24 cellular contexts compared by ENCODE assay signal in the genomic region with DNA sequence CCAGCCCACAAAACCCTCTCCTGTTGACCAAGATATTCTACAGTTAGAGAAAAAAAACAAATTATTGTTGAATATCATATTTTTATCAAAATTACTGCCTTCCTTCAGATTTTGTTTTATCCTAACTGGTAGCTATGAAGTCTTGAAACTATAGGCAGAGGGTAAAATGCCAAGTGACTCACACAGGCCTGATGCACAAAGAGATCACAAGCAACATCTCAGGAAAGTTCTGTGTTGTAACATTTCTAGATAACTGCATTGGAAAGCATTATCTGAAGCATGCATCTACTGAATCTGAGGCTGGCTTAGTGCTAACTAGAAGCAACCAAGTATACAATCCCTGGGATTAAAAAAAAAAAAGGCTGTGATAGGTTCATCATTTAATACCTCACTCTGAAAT.
DNase-seq lines count a peak whose midpoint lies in the region; ATAC-seq, FAIRE-seq and TF ChIP-seq lines count a peak whose summit lies in the region.
"Had no signal": no experiment of that assay in that cellular context is flagged by ENCODE, and none has a peak within 500 bp of the region (broad histone marks: within the 10 kb centered on the region; RNA-seq: fewer than 3 reads in every experiment).

No MANE protein-coding gene starts in this region.

- H3F3A ChIP-seq in PC-3 (ENCODE audit: low read length, unreplicated experiment) (no peaks in the 10 kb centered on the region), smooth muscle cell (ENCODE audit: low read depth) (no peaks in the 10 kb centered on the region)

- BruUV-seq in PC-3 (replicated peaks; lab: Mats Ljungman, UMichigan) = no TSS peak

- CTCF ChIA-PET in PC-3 (lab: Charles Lee) = no interaction called here

- no peak for TF ChIP-seq CTCF in PC-3 (conservative IDR thresholded peaks at IDR 0.05; ENCODE audit: low read depth, low read length)
- TF ChIP-seq CTCF in bronchial epithelial cell (IDR thresholded peaks at IDR 0.05; ENCODE audit: insufficient read depth, low read length, severe bottlenecking) = no peak
- no peak for TF ChIP-seq CTCF in osteoblast (IDR thresholded peaks at IDR 0.05; ENCODE audit: extremely low read depth, low read depth, low read length)
- TF ChIP-seq CTCF in smooth muscle cell (IDR thresholded peaks at IDR 0.05; ENCODE audit: borderline replicate concordance, insufficient read depth, poor library complexity, severe bottlenecking) = no peak
- no peak for TF ChIP-seq CTCF in uterus (IDR thresholded peaks at IDR 0.05)

- DNase-seq in PC-3 (no peak), bronchial epithelial cell (ENCODE audit: low read depth) (peak; percentile 3), foreskin melanocyte (peak; percentile 50), osteoblast (ENCODE audit: insufficient read length, low spot score, missing footprints) (peak; percentile 44), DMS79 treated with DMSO at 0.1 percent for 48 hours (lab: John Stamatoyannopoulos, UW) (no peak), smooth muscle cell (lab: John Stamatoyannopoulos, UW; ENCODE audit: unreplicated experiment) (no peak), uterus (no peak)
- DNase-seq: 8988T; ACHN; BE2C; C1 segment of cervical spinal cord; CD4-positive, alpha-beta memory T cell; CD4-positive, CD25-positive, alpha-beta regulatory T cell; CD8-positive, alpha-beta memory T cell; COR-L47; DMS 273 treated with DMSO at 0.1 percent for 48 hours; DMS153; DMS53; DMS79; GF-D8 had no signal

- no peak for TF ChIP-seq POLR2A in uterus (IDR thresholded peaks at IDR 0.05)

- H3K27ac ChIP-seq in PC-3 (ENCODE audit: low read length) = no peak overlapping the region
- H3K27ac ChIP-seq in osteoblast (ENCODE audit: low read depth, low read length) = no peak overlapping the region
- no peak overlapping the region for H3K27ac ChIP-seq in smooth muscle cell (ENCODE audit: low read depth)
- no peak overlapping the region for H3K27ac ChIP-seq in uterus
- H3K27ac ChIP-seq: BLaER1 had no signal

- H3K9me3 ChIP-seq in PC-3 (ENCODE audit: low read length) = no peaks in the 10 kb centered on the region
- H3K9me3 ChIP-seq in osteoblast (ENCODE audit: low read depth, low read length) = no peaks in the 10 kb centered on the region
- H3K9me3 ChIP-seq in smooth muscle cell (replicated peaks; ENCODE audit: low read depth) = no peaks in the 10 kb centered on the region
- no peaks in the 10 kb centered on the region for H3K9me3 ChIP-seq in uterus
- H3K9me3 ChIP-seq: BE2C, BLaER1 had no signal

- H3K27me3 ChIP-seq in PC-3 (ENCODE audit: low read length) = no peaks in the 10 kb centered on the region
- no peaks in the 10 kb centered on the region for H3K27me3 ChIP-seq in bronchial epithelial cell (ENCODE audit: control insufficient read depth, insufficient read depth, low read length)
- H3K27me3 ChIP-seq in osteoblast (ENCODE audit: insufficient read depth, low read length) = no peaks in the 10 kb centered on the region
- peaks cover 5% of the 10 kb centered on the region for H3K27me3 ChIP-seq in smooth muscle cell (ENCODE audit: low read depth)
- no peaks in the 10 kb centered on the region for H3K27me3 ChIP-seq in uterus
- H3K27me3 ChIP-seq: BE2C, BLaER1 had no signal

- peaks cover 4% of the 10 kb centered on the region; the same call in 1 of the 2 replicates for H3K4me1 ChIP-seq in PC-3 (ENCODE audit: insufficient read depth, low read length)
- H3K4me1 ChIP-seq in osteoblast (ENCODE audit: insufficient read depth, low read length) = no peaks in the 10 kb centered on the region
- peaks cover 4% of the 10 kb centered on the region for H3K4me1 ChIP-seq in smooth muscle cell (ENCODE audit: low read depth)
- H3K4me1 ChIP-seq in uterus = no peaks in the 10 kb centered on the region
- H3K4me1 ChIP-seq: BLaER1 had no signal

- no peaks in the 10 kb centered on the region for H3K9me2 ChIP-seq in PC-3 (replicated peaks; ENCODE audit: low read length)

- intact Hi-C loops in PC-3 (cut with micrococcal nuclease) (no loop called here), uterus (cut with DNase I; ENCODE audit: low total_unique reads) (no loop called here)

- H3K4me3 ChIP-seq in PC-3 (ENCODE audit: low read length) = no peak overlapping the region
- no peak overlapping the region for H3K4me3 ChIP-seq in bronchial epithelial cell (ENCODE audit: low read depth, low read length)
- H3K4me3 ChIP-seq in osteoblast (ENCODE audit: insufficient read depth, low read length) = no peak overlapping the region
- H3K4me3 ChIP-seq in smooth muscle cell = no peak overlapping the region
- no peak overlapping the region for H3K4me3 ChIP-seq in uterus
- H3K4me3 ChIP-seq: BLaER1 had no signal

- H4K20me1 ChIP-seq in PC-3 (ENCODE audit: low read length) (no peaks in the 10 kb centered on the region), osteoblast (ENCODE audit: insufficient read depth, low read length) (no peaks in the 10 kb centered on the region), smooth muscle cell (ENCODE audit: low read depth) (no peaks in the 10 kb centered on the region)
- H4K20me1 ChIP-seq: BLaER1 had no signal

- H3K9ac ChIP-seq in PC-3 (ENCODE audit: low read length) = no peak overlapping the region
- no peak overlapping the region for H3K9ac ChIP-seq in smooth muscle cell (ENCODE audit: low read depth)
- H3K9ac ChIP-seq: BLaER1 had no signal

- no peak for FAIRE-seq in bronchial epithelial cell (lab: Jason Lieb, UNC)
- FAIRE-seq: A204.1, G401.6, GM12891 had no signal

- no peak overlapping the region for H2AFZ ChIP-seq in PC-3 (ENCODE audit: low read length)
- H2AFZ ChIP-seq in osteoblast (ENCODE audit: low read length) = no peak overlapping the region
- no peak overlapping the region for H2AFZ ChIP-seq in smooth muscle cell (ENCODE audit: low read depth)

- H3K36me3 ChIP-seq in PC-3 (ENCODE audit: low read depth, low read length) (no peaks in the 10 kb centered on the region), bronchial epithelial cell (ENCODE audit: control insufficient read depth, insufficient read depth, low read length) (no peaks in the 10 kb centered on the region), osteoblast (ENCODE audit: insufficient read depth, low read length) (no peaks in the 10 kb centered on the region), smooth muscle cell (ENCODE audit: low read depth) (no peaks in the 10 kb centered on the region), uterus (no peaks in the 10 kb centered on the region)
- H3K36me3 ChIP-seq: BE2C, BLaER1 had no signal

- ATAC-seq in PC-3 = peak; percentile 33; the same call in 1 of the 2 replicates

- no peak overlapping the region for H3K4me2 ChIP-seq in PC-3 (ENCODE audit: low read length)
- no peak overlapping the region for H3K4me2 ChIP-seq in osteoblast (ENCODE audit: insufficient read depth, low read length)
- no peak overlapping the region for H3K4me2 ChIP-seq in smooth muscle cell
- H3K4me2 ChIP-seq: BLaER1 had no signal

- H3K79me2 ChIP-seq in PC-3 (ENCODE audit: low read length) (no peaks in the 10 kb centered on the region), osteoblast (ENCODE audit: insufficient read depth, low read length) (no peaks in the 10 kb centered on the region), smooth muscle cell (ENCODE audit: low read depth) (no peaks in the 10 kb centered on the region)

- POLR2A ChIA-PET in PC-3 (lab: Charles Lee; ENCODE audit: unreplicated experiment) = interaction anchor here (0.6 kb wide), 1 partner anchor 174 kb away, joined by 3 read pairs; no protein-coding TSS in a partner anchor

Comparison
In these comparisons a context has a peak if more than half of its experiments do, and no peak if none do; other contexts are left out.
1. DNase-seq: peak in bronchial epithelial cell (single experiment), foreskin melanocyte (single experiment) and osteoblast (single experiment); none in PC-3 (single experiment), DMS79 treated with DMSO at 0.1 percent for 48 hours (single experiment), smooth muscle cell (single experiment) and uterus (0 of 2).